In the genomic region with DNA sequence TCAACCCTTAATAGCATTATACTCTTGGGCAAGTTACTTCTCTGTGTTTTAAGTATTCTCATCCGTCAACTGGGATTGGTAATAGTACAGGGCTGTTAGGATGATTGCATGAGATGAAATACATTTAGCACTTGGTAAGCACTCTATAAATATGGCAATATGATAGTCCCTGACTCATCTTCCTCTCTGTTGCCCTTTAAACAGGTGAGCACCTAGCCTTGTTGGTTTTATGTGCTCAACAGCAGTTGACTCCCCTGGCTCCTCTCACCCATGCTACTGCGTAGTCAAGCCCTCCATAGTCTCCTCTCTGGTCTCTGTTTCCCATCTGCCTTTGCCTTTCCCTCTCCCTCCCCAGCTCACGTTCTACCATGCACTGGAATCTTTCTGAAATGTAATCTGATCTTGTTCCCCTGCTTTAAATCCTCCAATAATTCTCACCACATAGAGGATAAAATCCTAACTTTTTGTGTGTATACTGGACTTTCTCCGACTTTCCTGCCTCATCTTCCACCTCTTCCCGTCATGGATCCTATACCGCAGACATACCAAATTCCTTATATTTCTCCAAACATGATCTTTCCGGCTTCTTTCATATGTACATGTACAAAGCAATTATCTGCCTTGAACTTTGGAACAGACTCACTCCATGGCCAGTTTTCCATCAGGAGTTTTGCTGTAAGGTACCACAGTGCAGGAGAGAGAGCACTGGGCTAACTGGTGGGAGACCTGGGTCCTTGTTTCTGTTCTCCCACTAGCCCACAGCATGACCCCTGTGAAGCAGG, we compare ENCODE assay signal across 1 cellular context.
TF ChIP-seq lines count a peak whose summit lies in the region.

No MANE protein-coding gene starts in this region.

TF ChIP-seq in HepG2, 621 proteins besides CTCF, POLR2A, EP300 and RAD21 (continued from another document and continues in another):
- TF ChIP-seq, protein P1, sequence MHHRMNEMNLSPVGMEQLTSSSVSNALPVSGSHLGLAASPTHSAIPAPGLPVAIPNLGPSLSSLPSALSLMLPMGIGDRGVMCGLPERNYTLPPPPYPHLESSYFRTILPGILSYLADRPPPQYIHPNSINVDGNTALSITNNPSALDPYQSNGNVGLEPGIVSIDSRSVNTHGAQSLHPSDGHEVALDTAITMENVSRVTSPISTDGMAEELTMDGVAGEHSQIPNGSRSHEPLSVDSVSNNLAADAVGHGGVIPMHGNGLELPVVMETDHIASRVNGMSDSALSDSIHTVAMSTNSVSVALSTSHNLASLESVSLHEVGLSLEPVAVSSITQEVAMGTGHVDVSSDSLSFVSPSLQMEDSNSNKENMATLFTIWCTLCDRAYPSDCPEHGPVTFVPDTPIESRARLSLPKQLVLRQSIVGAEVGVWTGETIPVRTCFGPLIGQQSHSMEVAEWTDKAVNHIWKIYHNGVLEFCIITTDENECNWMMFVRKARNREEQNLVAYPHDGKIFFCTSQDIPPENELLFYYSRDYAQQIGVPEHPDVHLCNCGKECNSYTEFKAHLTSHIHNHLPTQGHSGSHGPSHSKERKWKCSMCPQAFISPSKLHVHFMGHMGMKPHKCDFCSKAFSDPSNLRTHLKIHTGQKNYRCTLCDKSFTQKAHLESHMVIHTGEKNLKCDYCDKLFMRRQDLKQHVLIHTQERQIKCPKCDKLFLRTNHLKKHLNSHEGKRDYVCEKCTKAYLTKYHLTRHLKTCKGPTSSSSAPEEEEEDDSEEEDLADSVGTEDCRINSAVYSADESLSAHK (CRISPR knock-in tag; IDR thresholded peaks at IDR 0.05; ENCODE audit: borderline replicate concordance), result no peak
- TF ChIP-seq ZSCAN25 (CRISPR knock-in tag; IDR thresholded peaks at IDR 0.05) (no peak), ZNF354B (CRISPR knock-in tag; IDR thresholded peaks at IDR 0.05) (no peak), ZNF33B (CRISPR knock-in tag; IDR thresholded peaks at IDR 0.05) (no peak), RBM22 (optimal IDR thresholded peaks at IDR 0.05; ENCODE audit: low read length) (no peak), ZNF790 (CRISPR knock-in tag; IDR thresholded peaks at IDR 0.05; ENCODE audit: borderline replicate concordance) (no peak), ZNF3 (CRISPR knock-in tag; IDR thresholded peaks at IDR 0.05) (no peak), ZNF737 (CRISPR knock-in tag; IDR thresholded peaks at IDR 0.05; ENCODE audit: borderline replicate concordance) (no peak), ZNF616 (CRISPR knock-in tag; IDR thresholded peaks at IDR 0.05; ENCODE audit: low read depth) (no peak), ZNF101 (CRISPR knock-in tag; IDR thresholded peaks at IDR 0.05; ENCODE audit: borderline replicate concordance, low read depth) (no peak), MEIS2 (CRISPR knock-in tag; IDR thresholded peaks at IDR 0.05) (no peak), SPEN (CRISPR knock-in tag; IDR thresholded peaks at IDR 0.05; ENCODE audit: low read depth) (no peak), RARA (CRISPR knock-in tag; IDR thresholded peaks at IDR 0.05) (no peak), ZNF343 (CRISPR knock-in tag; IDR thresholded peaks at IDR 0.05) (no peak), ZNF558 (CRISPR knock-in tag; IDR thresholded peaks at IDR 0.05; ENCODE audit: borderline replicate concordance) (no peak), HDAC1 (CRISPR knock-in tag; IDR thresholded peaks at IDR 0.05) (no peak), MIER2 (CRISPR knock-in tag; IDR thresholded peaks at IDR 0.05) (no peak), ZNF121 (CRISPR knock-in tag; IDR thresholded peaks at IDR 0.05) (no peak), SMYD3 (CRISPR knock-in tag; IDR thresholded peaks at IDR 0.05) (no peak), ZFP36 (IDR thresholded peaks at IDR 0.05; ENCODE audit: borderline replicate concordance, low read depth, low read length, partially characterized antibody) (no peak), HNRNPH1 (optimal IDR thresholded peaks at IDR 0.05; ENCODE audit: low read depth, low read length) (no peak), RXRB (CRISPR knock-in tag; IDR thresholded peaks at IDR 0.05; ENCODE audit: borderline replicate concordance) (peak; percentile 38; the same call in 1 of the 2 replicates), ZFAT (CRISPR knock-in tag; conservative IDR thresholded peaks at IDR 0.05) (no peak), KDM6A (CRISPR knock-in tag; IDR thresholded peaks at IDR 0.05; ENCODE audit: low read depth) (peak; percentile 80), KDM3A (CRISPR knock-in tag; IDR thresholded peaks at IDR 0.05; ENCODE audit: low read depth) (no peak), KLF15 (CRISPR knock-in tag; IDR thresholded peaks at IDR 0.05; ENCODE audit: borderline replicate concordance) (no peak), IKZF1 (IDR thresholded peaks at IDR 0.05) (no peak), XRCC5 (optimal IDR thresholded peaks at IDR 0.05; ENCODE audit: low read length) (no peak), KAT7 (CRISPR knock-in tag; IDR thresholded peaks at IDR 0.05; ENCODE audit: borderline replicate concordance) (no peak), STAG1 (CRISPR knock-in tag; IDR thresholded peaks at IDR 0.05) (no peak), AGO1 (IDR thresholded peaks at IDR 0.05; ENCODE audit: low read depth, low read length, poor library complexity, severe bottlenecking) (no peak), RFXAP (CRISPR knock-in tag; IDR thresholded peaks at IDR 0.05; ENCODE audit: borderline replicate concordance) (no peak), CENPT (CRISPR knock-in tag; IDR thresholded peaks at IDR 0.05; ENCODE audit: low read depth) (no peak), YY1 (IDR thresholded peaks at IDR 0.05; ENCODE audit: insufficient read depth, insufficient replicate concordance, low read depth, low read length) (no peak), IRX3 (CRISPR knock-in tag; IDR thresholded peaks at IDR 0.05; ENCODE audit: borderline replicate concordance, low read depth) (no peak), ZNF441 (CRISPR knock-in tag; IDR thresholded peaks at IDR 0.05; ENCODE audit: borderline replicate concordance) (no peak), PAX8 (CRISPR knock-in tag; IDR thresholded peaks at IDR 0.05; ENCODE audit: borderline replicate concordance) (no peak), HNF4G (IDR thresholded peaks at IDR 0.05; ENCODE audit: borderline replicate concordance, low read depth, low read length) (peak; percentile 67; the same call in 1 of the 2 replicates), HNF4G (CRISPR knock-in tag; IDR thresholded peaks at IDR 0.05; ENCODE audit: borderline replicate concordance, low read depth) (no peak), TEAD3 (CRISPR knock-in tag; optimal IDR thresholded peaks at IDR 0.05; ENCODE audit: borderline replicate concordance) (peak; percentile 83), RXRA (CRISPR knock-in tag; IDR thresholded peaks at IDR 0.05) (no peak)
- TF ChIP-seq, protein P2, sequence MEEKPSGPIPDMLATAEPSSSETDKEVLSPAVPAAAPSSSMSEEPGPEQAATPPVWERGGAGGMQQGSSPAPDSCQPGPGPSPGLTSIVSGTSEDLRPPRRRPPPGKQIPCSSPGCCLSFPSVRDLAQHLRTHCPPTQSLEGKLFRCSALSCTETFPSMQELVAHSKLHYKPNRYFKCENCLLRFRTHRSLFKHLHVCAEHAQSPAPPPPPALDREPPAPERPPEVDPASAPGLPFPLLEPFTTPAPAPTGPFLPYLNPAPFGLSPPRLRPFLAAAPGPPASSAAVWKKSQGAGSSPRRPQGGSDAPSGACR (CRISPR knock-in tag; IDR thresholded peaks at IDR 0.05), result no peak
- TF ChIP-seq, protein P3, sequence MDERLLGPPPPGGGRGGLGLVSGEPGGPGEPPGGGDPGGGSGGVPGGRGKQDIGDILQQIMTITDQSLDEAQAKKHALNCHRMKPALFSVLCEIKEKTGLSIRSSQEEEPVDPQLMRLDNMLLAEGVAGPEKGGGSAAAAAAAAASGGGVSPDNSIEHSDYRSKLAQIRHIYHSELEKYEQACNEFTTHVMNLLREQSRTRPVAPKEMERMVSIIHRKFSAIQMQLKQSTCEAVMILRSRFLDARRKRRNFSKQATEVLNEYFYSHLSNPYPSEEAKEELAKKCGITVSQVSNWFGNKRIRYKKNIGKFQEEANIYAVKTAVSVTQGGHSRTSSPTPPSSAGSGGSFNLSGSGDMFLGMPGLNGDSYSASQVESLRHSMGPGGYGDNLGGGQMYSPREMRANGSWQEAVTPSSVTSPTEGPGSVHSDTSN (CRISPR knock-in tag; IDR thresholded peaks at IDR 0.05), result no peak
- TF ChIP-seq, protein P4, sequence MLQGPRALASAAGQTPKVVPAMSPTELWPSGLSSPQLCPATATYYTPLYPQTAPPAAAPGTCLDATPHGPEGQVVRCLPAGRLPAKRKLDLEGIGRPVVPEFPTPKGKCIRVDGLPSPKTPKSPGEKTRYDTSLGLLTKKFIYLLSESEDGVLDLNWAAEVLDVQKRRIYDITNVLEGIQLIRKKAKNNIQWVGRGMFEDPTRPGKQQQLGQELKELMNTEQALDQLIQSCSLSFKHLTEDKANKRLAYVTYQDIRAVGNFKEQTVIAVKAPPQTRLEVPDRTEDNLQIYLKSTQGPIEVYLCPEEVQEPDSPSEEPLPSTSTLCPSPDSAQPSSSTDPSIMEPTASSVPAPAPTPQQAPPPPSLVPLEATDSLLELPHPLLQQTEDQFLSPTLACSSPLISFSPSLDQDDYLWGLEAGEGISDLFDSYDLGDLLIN (CRISPR knock-in tag; IDR thresholded peaks at IDR 0.05; ENCODE audit: borderline replicate concordance), result no peak
- TF ChIP-seq, protein P5, sequence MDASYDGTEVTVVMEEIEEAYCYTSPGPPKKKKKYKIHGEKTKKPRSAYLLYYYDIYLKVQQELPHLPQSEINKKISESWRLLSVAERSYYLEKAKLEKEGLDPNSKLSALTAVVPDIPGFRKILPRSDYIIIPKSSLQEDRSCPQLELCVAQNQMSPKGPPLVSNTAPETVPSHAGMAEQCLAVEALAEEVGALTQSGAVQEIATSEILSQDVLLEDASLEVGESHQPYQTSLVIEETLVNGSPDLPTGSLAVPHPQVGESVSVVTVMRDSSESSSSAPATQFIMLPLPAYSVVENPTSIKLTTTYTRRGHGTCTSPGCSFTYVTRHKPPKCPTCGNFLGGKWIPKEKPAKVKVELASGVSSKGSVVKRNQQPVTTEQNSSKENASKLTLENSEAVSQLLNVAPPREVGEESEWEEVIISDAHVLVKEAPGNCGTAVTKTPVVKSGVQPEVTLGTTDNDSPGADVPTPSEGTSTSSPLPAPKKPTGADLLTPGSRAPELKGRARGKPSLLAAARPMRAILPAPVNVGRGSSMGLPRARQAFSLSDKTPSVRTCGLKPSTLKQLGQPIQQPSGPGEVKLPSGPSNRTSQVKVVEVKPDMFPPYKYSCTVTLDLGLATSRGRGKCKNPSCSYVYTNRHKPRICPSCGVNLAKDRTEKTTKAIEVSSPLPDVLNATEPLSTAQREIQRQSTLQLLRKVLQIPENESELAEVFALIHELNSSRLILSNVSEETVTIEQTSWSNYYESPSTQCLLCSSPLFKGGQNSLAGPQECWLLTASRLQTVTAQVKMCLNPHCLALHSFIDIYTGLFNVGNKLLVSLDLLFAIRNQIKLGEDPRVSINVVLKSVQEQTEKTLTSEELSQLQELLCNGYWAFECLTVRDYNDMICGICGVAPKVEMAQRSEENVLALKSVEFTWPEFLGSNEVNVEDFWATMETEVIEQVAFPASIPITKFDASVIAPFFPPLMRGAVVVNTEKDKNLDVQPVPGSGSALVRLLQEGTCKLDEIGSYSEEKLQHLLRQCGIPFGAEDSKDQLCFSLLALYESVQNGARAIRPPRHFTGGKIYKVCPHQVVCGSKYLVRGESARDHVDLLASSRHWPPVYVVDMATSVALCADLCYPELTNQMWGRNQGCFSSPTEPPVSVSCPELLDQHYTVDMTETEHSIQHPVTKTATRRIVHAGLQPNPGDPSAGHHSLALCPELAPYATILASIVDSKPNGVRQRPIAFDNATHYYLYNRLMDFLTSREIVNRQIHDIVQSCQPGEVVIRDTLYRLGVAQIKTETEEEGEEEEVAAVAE (CRISPR knock-in tag; IDR thresholded peaks at IDR 0.05; ENCODE audit: borderline replicate concordance), result no peak
- TF ChIP-seq, protein P6, sequence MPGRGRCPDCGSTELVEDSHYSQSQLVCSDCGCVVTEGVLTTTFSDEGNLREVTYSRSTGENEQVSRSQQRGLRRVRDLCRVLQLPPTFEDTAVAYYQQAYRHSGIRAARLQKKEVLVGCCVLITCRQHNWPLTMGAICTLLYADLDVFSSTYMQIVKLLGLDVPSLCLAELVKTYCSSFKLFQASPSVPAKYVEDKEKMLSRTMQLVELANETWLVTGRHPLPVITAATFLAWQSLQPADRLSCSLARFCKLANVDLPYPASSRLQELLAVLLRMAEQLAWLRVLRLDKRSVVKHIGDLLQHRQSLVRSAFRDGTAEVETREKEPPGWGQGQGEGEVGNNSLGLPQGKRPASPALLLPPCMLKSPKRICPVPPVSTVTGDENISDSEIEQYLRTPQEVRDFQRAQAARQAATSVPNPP (CRISPR knock-in tag; IDR thresholded peaks at IDR 0.05), result no peak
- TF ChIP-seq, protein P7, sequence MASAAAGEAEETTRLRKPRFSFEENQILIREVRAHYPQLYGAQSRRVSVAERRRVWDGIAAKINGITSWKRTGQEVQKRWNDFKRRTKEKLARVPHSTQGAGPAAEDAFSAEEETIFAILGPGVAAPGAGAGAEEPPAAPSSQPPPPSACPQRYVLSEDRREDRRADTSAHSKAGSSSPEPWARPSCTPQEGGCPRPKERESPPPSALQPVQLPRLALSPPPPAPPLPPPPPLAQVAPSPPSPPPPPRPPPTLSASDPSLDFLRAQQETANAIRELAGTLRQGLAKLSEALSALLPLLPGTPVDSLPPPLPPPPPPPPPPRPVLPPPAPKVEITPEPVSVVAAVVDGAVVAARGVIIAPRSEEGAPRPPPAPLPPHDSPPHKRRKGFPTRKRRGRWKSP (CRISPR knock-in tag; IDR thresholded peaks at IDR 0.05), result no peak
- TF ChIP-seq, protein P8, sequence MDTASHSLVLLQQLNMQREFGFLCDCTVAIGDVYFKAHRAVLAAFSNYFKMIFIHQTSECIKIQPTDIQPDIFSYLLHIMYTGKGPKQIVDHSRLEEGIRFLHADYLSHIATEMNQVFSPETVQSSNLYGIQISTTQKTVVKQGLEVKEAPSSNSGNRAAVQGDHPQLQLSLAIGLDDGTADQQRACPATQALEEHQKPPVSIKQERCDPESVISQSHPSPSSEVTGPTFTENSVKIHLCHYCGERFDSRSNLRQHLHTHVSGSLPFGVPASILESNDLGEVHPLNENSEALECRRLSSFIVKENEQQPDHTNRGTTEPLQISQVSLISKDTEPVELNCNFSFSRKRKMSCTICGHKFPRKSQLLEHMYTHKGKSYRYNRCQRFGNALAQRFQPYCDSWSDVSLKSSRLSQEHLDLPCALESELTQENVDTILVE (CRISPR knock-in tag; IDR thresholded peaks at IDR 0.05), result no peak
- TF ChIP-seq, protein P9, sequence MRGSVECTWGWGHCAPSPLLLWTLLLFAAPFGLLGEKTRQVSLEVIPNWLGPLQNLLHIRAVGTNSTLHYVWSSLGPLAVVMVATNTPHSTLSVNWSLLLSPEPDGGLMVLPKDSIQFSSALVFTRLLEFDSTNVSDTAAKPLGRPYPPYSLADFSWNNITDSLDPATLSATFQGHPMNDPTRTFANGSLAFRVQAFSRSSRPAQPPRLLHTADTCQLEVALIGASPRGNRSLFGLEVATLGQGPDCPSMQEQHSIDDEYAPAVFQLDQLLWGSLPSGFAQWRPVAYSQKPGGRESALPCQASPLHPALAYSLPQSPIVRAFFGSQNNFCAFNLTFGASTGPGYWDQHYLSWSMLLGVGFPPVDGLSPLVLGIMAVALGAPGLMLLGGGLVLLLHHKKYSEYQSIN (CRISPR knock-in tag; IDR thresholded peaks at IDR 0.05; ENCODE audit: borderline replicate concordance), result no peak
- TF ChIP-seq, protein P10, sequence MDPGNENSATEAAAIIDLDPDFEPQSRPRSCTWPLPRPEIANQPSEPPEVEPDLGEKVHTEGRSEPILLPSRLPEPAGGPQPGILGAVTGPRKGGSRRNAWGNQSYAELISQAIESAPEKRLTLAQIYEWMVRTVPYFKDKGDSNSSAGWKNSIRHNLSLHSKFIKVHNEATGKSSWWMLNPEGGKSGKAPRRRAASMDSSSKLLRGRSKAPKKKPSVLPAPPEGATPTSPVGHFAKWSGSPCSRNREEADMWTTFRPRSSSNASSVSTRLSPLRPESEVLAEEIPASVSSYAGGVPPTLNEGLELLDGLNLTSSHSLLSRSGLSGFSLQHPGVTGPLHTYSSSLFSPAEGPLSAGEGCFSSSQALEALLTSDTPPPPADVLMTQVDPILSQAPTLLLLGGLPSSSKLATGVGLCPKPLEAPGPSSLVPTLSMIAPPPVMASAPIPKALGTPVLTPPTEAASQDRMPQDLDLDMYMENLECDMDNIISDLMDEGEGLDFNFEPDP (CRISPR knock-in tag; conservative IDR thresholded peaks at IDR 0.05), result no peak
